1 cellular context compared by ENCODE assay signal in the genomic region with DNA sequence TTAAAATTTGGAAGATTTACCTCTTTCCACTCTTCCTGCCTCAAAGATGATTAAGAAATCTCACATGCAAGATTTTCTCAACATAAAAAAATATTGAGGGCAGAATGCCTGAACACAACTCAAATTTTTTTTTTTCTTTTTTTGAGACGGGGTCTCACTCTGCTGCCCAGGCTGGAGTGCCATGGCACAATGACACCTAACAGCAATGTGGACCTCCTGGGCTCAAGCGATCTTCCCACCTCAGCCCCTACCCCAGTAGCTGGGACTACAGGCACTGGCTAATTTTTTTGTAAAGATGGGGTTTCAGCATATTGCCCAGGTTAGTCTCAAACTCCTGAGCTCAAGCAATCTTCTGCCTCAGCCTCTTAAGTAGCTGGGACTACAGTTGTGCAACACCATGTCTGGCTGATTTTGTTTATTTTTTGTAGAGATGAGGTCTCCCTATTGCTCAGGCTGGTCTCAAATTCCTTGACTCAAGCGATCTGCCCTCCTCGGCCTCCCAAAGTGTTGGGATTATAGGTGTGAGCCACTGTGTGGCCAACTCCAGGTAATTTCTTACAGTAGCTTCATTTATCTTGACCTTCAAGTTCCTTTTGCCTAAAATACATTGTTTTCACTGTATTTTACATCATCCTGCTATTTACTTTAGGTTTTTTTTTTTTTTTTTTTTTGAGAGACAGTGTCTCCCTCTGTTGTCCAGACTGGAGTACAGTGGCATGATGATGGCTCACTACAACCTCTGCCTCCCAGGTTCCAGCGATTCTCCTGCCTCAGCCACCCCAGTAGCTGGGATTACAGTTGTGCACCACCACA.
TF ChIP-seq lines count a peak whose summit lies in the region.

No MANE protein-coding gene starts in this region.

TF ChIP-seq in HCT116, 20 proteins besides CTCF, POLR2A, EP300 and RAD21 (continued from another document):
- no peak for TF ChIP-seq REST (IDR thresholded peaks at IDR 0.05; ENCODE audit: low read depth)
- TF ChIP-seq YY1 (IDR thresholded peaks at IDR 0.05; ENCODE audit: extremely low read depth, insufficient replicate concordance, low read depth, low read length) = no peak
- TF ChIP-seq EZH2phosphoT487 (IDR thresholded peaks at IDR 0.05; ENCODE audit: borderline replicate concordance) = no peak
- TF ChIP-seq TCF7L2 (IDR thresholded peaks at IDR 0.05; ENCODE audit: borderline replicate concordance, extremely low read depth, insufficient read depth, insufficient read length) = no peak
- no peak for TF ChIP-seq ELF1 (IDR thresholded peaks at IDR 0.05; ENCODE audit: borderline replicate concordance, low read depth)
- TF ChIP-seq POLR2AphosphoS5 (IDR thresholded peaks at IDR 0.05; ENCODE audit: low read depth, low read length) = no peak
- TF ChIP-seq, protein P1, sequence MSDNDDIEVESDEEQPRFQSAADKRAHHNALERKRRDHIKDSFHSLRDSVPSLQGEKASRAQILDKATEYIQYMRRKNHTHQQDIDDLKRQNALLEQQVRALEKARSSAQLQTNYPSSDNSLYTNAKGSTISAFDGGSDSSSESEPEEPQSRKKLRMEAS (IDR thresholded peaks at IDR 0.05) = no peak
- no peak for TF ChIP-seq FOSL1 (IDR thresholded peaks at IDR 0.05; ENCODE audit: low read depth)
